In the genomic region with DNA sequence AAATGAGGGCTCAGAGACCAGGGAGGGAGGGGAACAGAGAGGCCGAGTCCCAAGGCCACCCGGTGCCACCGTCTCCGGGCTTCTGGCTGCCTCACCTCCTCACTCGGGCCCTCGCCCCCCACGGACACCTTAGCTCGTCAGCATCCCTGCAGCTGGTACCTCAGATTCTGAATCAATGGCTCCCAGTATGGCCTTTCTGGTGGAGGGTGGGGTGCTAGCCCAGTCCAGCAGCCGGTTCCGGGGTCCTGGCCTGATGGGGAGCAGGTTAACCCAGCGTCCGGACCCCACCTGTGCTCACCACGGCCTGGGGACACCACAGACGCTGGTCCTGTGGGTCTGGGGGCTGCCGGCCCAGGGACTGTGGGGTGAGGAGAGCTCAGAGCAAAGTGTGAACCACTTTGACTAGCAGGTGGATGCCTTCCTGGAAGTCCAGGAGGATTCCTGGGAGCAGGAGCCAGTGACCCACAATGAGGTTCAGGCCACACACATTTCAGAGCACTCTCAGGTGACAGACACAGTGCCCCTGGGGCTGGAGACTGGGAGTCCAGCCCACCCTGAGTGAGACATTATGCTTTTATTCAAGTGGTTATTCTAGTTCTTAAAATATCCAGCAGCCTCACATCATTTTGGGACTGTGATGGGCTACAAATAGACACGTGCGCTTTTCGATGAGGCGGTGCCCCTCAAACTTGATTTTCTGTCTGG, we compare ENCODE assay signal across 1 cellular context.
TF ChIP-seq lines count a peak whose summit lies in the region.

No MANE protein-coding gene starts in this region.

TF ChIP-seq in A549, 52 proteins besides CTCF, POLR2A, EP300 and RAD21 (continued from another document):
- no peak for TF ChIP-seq SREBF2 (IDR thresholded peaks at IDR 0.05)
- TF ChIP-seq JUNB (IDR thresholded peaks at IDR 0.05) = no peak
- no peak for TF ChIP-seq POLR2AphosphoS2 (conservative IDR thresholded peaks at IDR 0.05; ENCODE audit: low read length)
- no peak for TF ChIP-seq RARB (CRISPR knock-in tag; IDR thresholded peaks at IDR 0.05)
- TF ChIP-seq ZFP36 (IDR thresholded peaks at IDR 0.05; ENCODE audit: borderline replicate concordance, partially characterized antibody) = no peak
- no peak for TF ChIP-seq HEYL (CRISPR knock-in tag; IDR thresholded peaks at IDR 0.05)
- no peak for TF ChIP-seq EHMT2 (IDR thresholded peaks at IDR 0.05; ENCODE audit: low read depth)
- TF ChIP-seq, protein P1, sequence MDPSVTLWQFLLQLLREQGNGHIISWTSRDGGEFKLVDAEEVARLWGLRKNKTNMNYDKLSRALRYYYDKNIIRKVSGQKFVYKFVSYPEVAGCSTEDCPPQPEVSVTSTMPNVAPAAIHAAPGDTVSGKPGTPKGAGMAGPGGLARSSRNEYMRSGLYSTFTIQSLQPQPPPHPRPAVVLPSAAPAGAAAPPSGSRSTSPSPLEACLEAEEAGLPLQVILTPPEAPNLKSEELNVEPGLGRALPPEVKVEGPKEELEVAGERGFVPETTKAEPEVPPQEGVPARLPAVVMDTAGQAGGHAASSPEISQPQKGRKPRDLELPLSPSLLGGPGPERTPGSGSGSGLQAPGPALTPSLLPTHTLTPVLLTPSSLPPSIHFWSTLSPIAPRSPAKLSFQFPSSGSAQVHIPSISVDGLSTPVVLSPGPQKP (IDR thresholded peaks at IDR 0.05; ENCODE audit: low read depth, low read length) = no peak
- no peak for TF ChIP-seq ZC3H11A (IDR thresholded peaks at IDR 0.05)
